ENCODE assay signal across 8 cellular contexts in genomic region chr16:4538386-4539235, GRCh38. TPM values are rescaled to one million over a fixed set of nuclear protein-coding genes. Genes with fewer than 3 reads are reported as not detected.
A peak's percentile ranks its signal among the peaks of the same experiment; 100 is the strongest.
DNase-seq lines count a peak whose midpoint lies in the region; ATAC-seq and TF ChIP-seq lines count a peak whose summit lies in the region.

CDIP1 (minus strand) TSS chr16:4538773; CDS start chr16:4514130, 24,643 bp downstream.

- TF ChIP-seq CTCF in LNCaP clone FGC (IDR thresholded peaks at IDR 0.05; ENCODE audit: control insufficient read depth, extremely low read depth, insufficient read depth) (no peak), fibroblast of the aortic adventitia (IDR thresholded peaks at IDR 0.05; ENCODE audit: insufficient read depth, low read length) (no peak)

- H3K27me3 Mint-ChIP-seq in natural killer cell treated with Interleukin-12 subunit alpha and Interleukin-12 subunit beta and Interleukin-15 and Interleukin-18, amount 100 ng/mL, for 72 hours: no peaks in the 10 kb centered on the region

- H3K4me3 Mint-ChIP-seq in natural killer cell treated with Interleukin-12 subunit alpha and Interleukin-12 subunit beta and Interleukin-15 and Interleukin-18, amount 100 ng/mL, for 72 hours: peak within 1 kb of the TSS; percentile 76

- peak within 1 kb of the TSS; percentile 37 to 82 for H3K27ac Mint-ChIP-seq in natural killer cell treated with Interleukin-12 subunit alpha and Interleukin-12 subunit beta and Interleukin-15 and Interleukin-18, amount 100 ng/mL, for 72 hours

- H3K4me1 Mint-ChIP-seq in natural killer cell treated with Interleukin-12 subunit alpha and Interleukin-12 subunit beta and Interleukin-15 and Interleukin-18, amount 100 ng/mL, for 72 hours (ENCODE audit: low read depth in 2 of 2): peaks cover 31% of the 10 kb centered on the region in 2 donors

- H3K9me3 Mint-ChIP-seq in natural killer cell treated with Interleukin-12 subunit alpha and Interleukin-12 subunit beta and Interleukin-15 and Interleukin-18, amount 100 ng/mL, for 72 hours: no peaks in the 10 kb centered on the region

- H3K36me3 Mint-ChIP-seq in natural killer cell treated with Interleukin-12 subunit alpha and Interleukin-12 subunit beta and Interleukin-15 and Interleukin-18, amount 100 ng/mL, for 72 hours: peaks cover 5% of the 10 kb centered on the region

- H3K4me3 ChIP-seq in LNCaP clone FGC (ENCODE audit: low read depth, low read length): peak within 1 kb of the TSS; percentile 63
- peak within 1 kb of the TSS; percentile 77 for H3K4me3 ChIP-seq in fibroblast of the aortic adventitia (ENCODE audit: low read depth, low read length)

- peak; percentile 81 for ATAC-seq in GM21786 (IDR thresholded peaks at IDR 0.05; ENCODE audit: unreplicated experiment)
- peak; percentile 92 to 95 for ATAC-seq in natural killer cell treated with Interleukin-12 subunit alpha and Interleukin-12 subunit beta and Interleukin-15 and Interleukin-18, amount 100 ng/mL, for 72 hours

- DNase-seq in DMS153 treated with DMSO at 0.1 percent for 48 hours (lab: John Stamatoyannopoulos, UW; ENCODE audit: unreplicated experiment) (peak; percentile 88), LNCaP clone FGC (ENCODE audit: low read depth) (peak; percentile 93), SHP77 treated with DMSO at 0.1 percent for 48 hours (lab: John Stamatoyannopoulos, UW) (peak; percentile 78), activated gamma-delta T cell (lab: John Stamatoyannopoulos, UW) (peak; percentile 86), fibroblast of the aortic adventitia (ENCODE audit: low read depth) (peak; percentile 93)
- peak; percentile 95 for DNase-seq in natural killer cell treated with Interleukin-12 subunit alpha and Interleukin-12 subunit beta and Interleukin-15 and Interleukin-18, amount 100 ng/mL, for 72 hours (ENCODE audit: low spot score)
- peak; percentile 93 for DNase-seq in stimulated activated naive CD4-positive, alpha-beta T cell treated with Interleukin-2 at 50 U/mL for 16 hours (lab: John Stamatoyannopoulos, UW)

RNA-seq across cellular contexts. Expression of gene CDIP1, which starts in this region (rescaled TPM):
- total RNA-seq in fibroblast of the aortic adventitia (ENCODE audit: low replicate concordance): 11.8 and 20.3 TPM in 2 replicates
- 10 to 100 TPM; 24.5 to 28.2 TPM for total RNA-seq in natural killer cell treated with Interleukin-12 subunit alpha and Interleukin-12 subunit beta and Interleukin-15 and Interleukin-18, amount 100 ng/mL, for 72 hours

Comparison
In these comparisons a context has a peak if more than half of its experiments do, and no peak if none do; other contexts are left out.
1. Peak in every context shown above with its lines: DNase-seq, ATAC-seq and H3K4me3 ChIP-seq.